Comparison of ENCODE assay signal across 20 cellular contexts in the genomic region with DNA sequence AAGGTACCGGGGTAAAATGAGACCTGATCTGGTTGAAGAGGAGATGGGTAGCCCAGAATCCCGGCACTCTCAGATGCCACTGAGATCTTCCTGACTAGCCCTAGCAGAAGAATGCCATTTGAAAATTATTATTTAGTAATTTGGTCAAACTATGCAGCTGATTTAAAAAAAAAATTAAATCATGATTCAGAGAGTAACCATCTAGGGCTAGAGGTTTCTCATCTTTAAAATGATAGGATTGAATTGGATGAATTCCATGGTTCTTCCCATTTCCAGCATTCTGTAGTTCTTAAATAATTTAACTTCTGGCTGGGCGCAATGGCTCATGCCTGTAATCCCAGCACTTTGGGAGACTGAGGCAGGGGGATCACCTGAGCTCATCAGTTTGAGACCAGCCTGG.
DNase-seq lines count a peak whose midpoint lies in the region; ATAC-seq and TF ChIP-seq lines count a peak whose summit lies in the region.
"Had no signal": no experiment of that assay in that cellular context is flagged by ENCODE, and none has a peak within 500 bp of the region (broad histone marks: within the 10 kb centered on the region; RNA-seq: fewer than 3 reads in every experiment).

No MANE protein-coding gene starts in this region.

- H4K20me1 ChIP-seq in GM23248 (ENCODE audit: insufficient read depth), result no peaks in the 10 kb centered on the region

- H3K4me1 ChIP-seq in ACC112 (ENCODE audit: control insufficient read depth, insufficient read depth, low read length, unreplicated experiment), result peaks cover 26% of the 10 kb centered on the region
- H3K4me1 ChIP-seq in GM23248 (ENCODE audit: insufficient read depth), result peaks cover 43% of the 10 kb centered on the region

- H3K9ac ChIP-seq in GM23248, result no peak overlapping the region

- H3K79me2 ChIP-seq in ACC112 (ENCODE audit: control insufficient read depth, insufficient read depth, low read length, unreplicated experiment) (no peaks in the 10 kb centered on the region), GM23248 (ENCODE audit: insufficient read depth) (peaks cover 55% of the 10 kb centered on the region)

- no peak overlapping the region for H3K27ac Mint-ChIP-seq in stimulated activated memory B cell treated with anti-CD40 and anti-IgM and Interleukin-4, amounts not matched to agents 10 μg/mL and 1 μg/mL and 100 μg/mL, for 72 hours
- H3K27ac Mint-ChIP-seq: IgD-negative memory B cell had no signal

- DNase-seq in GM23248 (peak; percentile 55), astrocyte of the spinal cord (ENCODE audit: low read depth, low spot score) (peak; percentile 25), fibroblast of the aortic adventitia (ENCODE audit: low read depth) (peak; percentile 42), KBM-7 (no peak)
- DNase-seq: C1 segment of cervical spinal cord, DMS79 treated with DMSO at 0.1 percent for 48 hours, GF-D8, H7, NCI-H1417 treated with DMSO at 0.1 percent for 48 hours, NCI-H2029, NCI-H2171, NCI-H446, NCI-H69 had no signal

- no peaks in the 10 kb centered on the region for H3K36me3 Mint-ChIP-seq in stimulated activated memory B cell treated with anti-CD40 and anti-IgM and Interleukin-4, amounts not matched to agents 10 μg/mL and 1 μg/mL and 100 μg/mL, for 72 hours

- H3K9me3 ChIP-seq in GM23248 (ENCODE audit: low read depth), result no peaks in the 10 kb centered on the region
- H3K9me3 ChIP-seq: SJSA1 had no signal

- H3K36me3 ChIP-seq in ACC112 (ENCODE audit: insufficient read depth, low read length), result peaks cover 40% of the 10 kb centered on the region
- H3K36me3 ChIP-seq in GM23248 (ENCODE audit: low read depth), result peaks cover 52% of the 10 kb centered on the region

- no peaks in the 10 kb centered on the region for H3K27me3 Mint-ChIP-seq in stimulated activated memory B cell treated with anti-CD40 and anti-IgM and Interleukin-4, amounts not matched to agents 10 μg/mL and 1 μg/mL and 100 μg/mL, for 72 hours
- H3K27me3 Mint-ChIP-seq: IgD-negative memory B cell had no signal

- no peak for ATAC-seq in HG02678 (IDR thresholded peaks at IDR 0.05; ENCODE audit: unreplicated experiment)
- no peak for ATAC-seq in stimulated activated memory B cell treated with anti-CD40 and anti-IgM and Interleukin-4, amounts not matched to agents 10 μg/mL and 1 μg/mL and 100 μg/mL, for 72 hours
- ATAC-seq in HG03354 (IDR thresholded peaks at IDR 0.05; ENCODE audit: poor library complexity, severe bottlenecking, unreplicated experiment), result no peak

- peaks cover 77% of the 10 kb centered on the region for H3F3A ChIP-seq in GM23248 (ENCODE audit: insufficient read depth)

- TF ChIP-seq CTCF in astrocyte of the spinal cord (IDR thresholded peaks at IDR 0.05; ENCODE audit: low read depth, low read length) (no peak), fibroblast of the aortic adventitia (IDR thresholded peaks at IDR 0.05; ENCODE audit: insufficient read depth, low read length) (no peak)

- H3K4me3 Mint-ChIP-seq in stimulated activated memory B cell treated with anti-CD40 and anti-IgM and Interleukin-4, amounts not matched to agents 10 μg/mL and 1 μg/mL and 100 μg/mL, for 72 hours, result no peak overlapping the region
- H3K4me3 Mint-ChIP-seq: IgD-negative memory B cell had no signal

- no peak overlapping the region for H3K4me3 ChIP-seq in ACC112 (ENCODE audit: low read depth, low read length)
- H3K4me3 ChIP-seq in GM23248, result no peak overlapping the region
- no peak overlapping the region for H3K4me3 ChIP-seq in astrocyte of the spinal cord (ENCODE audit: low read depth, low read length)
- no peak overlapping the region for H3K4me3 ChIP-seq in fibroblast of the aortic adventitia (ENCODE audit: low read depth, low read length)
- H3K4me3 ChIP-seq: SJSA1 had no signal

- no peaks in the 10 kb centered on the region for H3K4me1 Mint-ChIP-seq in stimulated activated memory B cell treated with anti-CD40 and anti-IgM and Interleukin-4, amounts not matched to agents 10 μg/mL and 1 μg/mL and 100 μg/mL, for 72 hours
- H3K4me1 Mint-ChIP-seq: IgD-negative memory B cell had no signal

- peak overlapping the region; percentile 39 for H3K4me2 ChIP-seq in GM23248 (ENCODE audit: unreplicated experiment)

- H3K27me3 ChIP-seq in ACC112 (ENCODE audit: insufficient read depth, low read length), result no peaks in the 10 kb centered on the region
- no peaks in the 10 kb centered on the region for H3K27me3 ChIP-seq in GM23248 (replicated peaks; ENCODE audit: insufficient read depth)
- H3K27me3 ChIP-seq: SJSA1 had no signal

- 95 to 98% methylated on average over 3 of the region's 3 CpGs for WGBS in GM23248 (ENCODE audit: low coverage in 1 of 2, low lambda C conversion rate in 2 of 2, missing lambda C conversion rate in 2 of 2), 2 experiments

- H3K27ac ChIP-seq in ACC112 (ENCODE audit: low read depth, low read length) (peak overlapping the region; percentile 34), GM23248 (peak overlapping the region; percentile 81)
- H3K27ac ChIP-seq: 22Rv1 had no signal

- no peaks in the 10 kb centered on the region for H3K9me2 ChIP-seq in GM23248 (ENCODE audit: insufficient read depth)

- in situ Hi-C loops in GM23248 (cut with MboI) (no loop called here), astrocyte of the spinal cord (cut with HindIII; ENCODE audit: low sequenced_read_pairs) (no loop called here), KBM-7 (cut with MboI; ENCODE audit: low pct_unique_long_range_greater_than_20kb, low sequenced_read_pairs) (no loop called here)

- peaks cover 4% of the 10 kb centered on the region for H3K9me3 Mint-ChIP-seq in stimulated activated memory B cell treated with anti-CD40 and anti-IgM and Interleukin-4, amounts not matched to agents 10 μg/mL and 1 μg/mL and 100 μg/mL, for 72 hours
- H3K9me3 Mint-ChIP-seq: IgD-negative memory B cell had no signal

- H2AFZ ChIP-seq in ACC112 (ENCODE audit: low read length, unreplicated experiment) (no peak overlapping the region), GM23248 (no peak overlapping the region)
